In the genomic region with DNA sequence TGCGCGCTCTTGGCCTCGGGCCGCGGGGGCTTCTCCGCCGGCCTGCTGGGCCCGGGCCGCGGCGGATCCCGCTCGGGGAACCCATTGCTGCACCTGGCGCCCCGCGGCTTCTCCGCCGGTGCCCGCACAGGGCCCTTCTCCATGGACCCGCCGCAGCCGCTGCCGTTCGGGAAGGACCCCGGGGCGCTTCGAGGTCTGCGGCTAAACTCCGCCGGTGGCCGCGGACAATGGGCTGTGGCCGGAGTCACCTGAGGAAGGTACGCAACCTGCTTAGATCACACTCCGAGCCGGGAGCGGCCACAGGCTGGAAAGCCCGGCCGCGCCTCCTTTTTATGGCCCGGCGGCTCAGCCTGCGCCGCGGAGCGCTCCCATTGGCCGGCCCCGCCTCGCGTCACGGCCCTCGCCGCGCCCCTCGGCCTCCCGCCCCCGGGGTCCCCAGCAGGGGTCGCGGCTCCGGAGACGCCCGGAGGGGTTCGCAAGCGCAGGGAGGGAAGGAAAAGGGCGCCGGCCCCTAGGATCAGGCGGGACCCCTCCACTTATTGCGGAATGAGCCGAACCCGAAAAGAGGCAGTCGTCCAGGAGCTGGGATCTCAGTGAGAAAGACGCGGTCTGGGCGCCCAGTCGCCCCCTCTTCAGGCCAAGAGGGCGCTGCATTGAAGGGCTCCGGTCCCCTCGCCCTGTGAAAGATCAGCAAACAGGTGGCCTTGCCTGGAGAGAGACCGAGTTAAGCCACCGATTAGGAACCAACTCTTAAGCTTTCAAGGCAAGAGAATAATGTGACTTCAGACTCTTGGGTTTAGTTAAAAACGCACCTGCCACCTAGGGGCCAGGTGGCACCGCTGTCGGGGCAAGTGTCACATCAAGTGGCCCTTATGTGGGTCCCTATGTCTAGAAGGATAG, we compare ENCODE assay signal across 8 cellular contexts. TPM values are rescaled to one million over a fixed set of nuclear protein-coding genes. Genes with fewer than 3 reads are reported as not detected.
DNase-seq lines count a peak whose midpoint lies in the region; ATAC-seq and TF ChIP-seq lines count a peak whose summit lies in the region.

A gene with protein sequence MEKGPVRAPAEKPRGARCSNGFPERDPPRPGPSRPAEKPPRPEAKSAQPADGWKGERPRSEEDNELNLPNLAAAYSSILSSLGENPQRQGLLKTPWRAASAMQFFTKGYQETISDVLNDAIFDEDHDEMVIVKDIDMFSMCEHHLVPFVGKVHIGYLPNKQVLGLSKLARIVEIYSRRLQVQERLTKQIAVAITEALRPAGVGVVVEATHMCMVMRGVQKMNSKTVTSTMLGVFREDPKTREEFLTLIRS (minus strand): TSS at position 306 of the 900 bp plus-strand sequence. CDS start 163 bp downstream, at position 143.

- H3K4me1 ChIP-seq in HUES64 (ENCODE audit: insufficient read depth, low read length) = peaks cover 4% of the 10 kb centered on the region
- peaks cover 6% of the 10 kb centered on the region for H3K4me1 ChIP-seq in neural progenitor cell
- peaks cover 19% of the 10 kb centered on the region for H3K4me1 ChIP-seq in suprapubic skin

- peaks cover 8% of the 10 kb centered on the region for H4K20me1 ChIP-seq in neural progenitor cell (ENCODE audit: low read depth)

- WGBS in HUES64 = under 1% methylated on average over 83 of the region's 83 CpGs
- 0% methylated on average over 3 of the region's 83 CpGs for WGBS in suprapubic skin

- H3K9ac ChIP-seq in HUES64 (ENCODE audit: low read depth, low read length) (peak within 1 kb of the TSS; percentile 56), neural progenitor cell (no peak within 1 kb of the TSS)

- H3K79me2 ChIP-seq in neural progenitor cell (ENCODE audit: low read depth) = no peaks in the 10 kb centered on the region

- H3F3A ChIP-seq in neural progenitor cell (ENCODE audit: low read depth) = peaks cover 8% of the 10 kb centered on the region

- H3K9me3 ChIP-seq in HUES64 (ENCODE audit: insufficient read depth, low read depth, low read length) (no peaks in the 10 kb centered on the region), neural progenitor cell (ENCODE audit: low read depth) (no peaks in the 10 kb centered on the region), suprapubic skin (no peaks in the 10 kb centered on the region)

- peak in 1 of 2 donors; percentile 80 for TF ChIP-seq POLR2A in suprapubic skin (IDR thresholded peaks at IDR 0.05)

- ATAC-seq in GM21423 (IDR thresholded peaks at IDR 0.05; ENCODE audit: unreplicated experiment) = peak; percentile 84
- peak; percentile 85 to 87 for ATAC-seq in activated T-cell treated with anti-CD3 and anti-CD28 coated beads, Interleukin-2, amount 50 U/mL, for 72 hours (replicated peaks in 1 of 2)

- H3K27me3 ChIP-seq in HUES64 (ENCODE audit: insufficient read depth, low read length) = peaks cover 39% of the 10 kb centered on the region
- peaks cover 42% of the 10 kb centered on the region for H3K27me3 ChIP-seq in neural progenitor cell
- no peaks in the 10 kb centered on the region for H3K27me3 ChIP-seq in suprapubic skin

- TF ChIP-seq EP300 in suprapubic skin (IDR thresholded peaks at IDR 0.05) = no peak

- H3K4me2 ChIP-seq in neural progenitor cell = peak within 1 kb of the TSS; percentile 86

- H3K4me1 Mint-ChIP-seq in activated T-cell treated with anti-CD3 and anti-CD28 coated beads, Interleukin-2, amount 50 U/mL, for 72 hours (ENCODE audit: low read depth) = peaks cover 21% of the 10 kb centered on the region
- peaks cover 4% of the 10 kb centered on the region for H3K4me1 Mint-ChIP-seq in neural progenitor cell

- no peaks in the 10 kb centered on the region for H3K9me3 Mint-ChIP-seq in activated T-cell treated with anti-CD3 and anti-CD28 coated beads, Interleukin-2, amount 50 U/mL, for 72 hours
- H3K9me3 Mint-ChIP-seq in neural progenitor cell = no peaks in the 10 kb centered on the region

- peak within 1 kb of the TSS; percentile 88 to 98 for H3K4me3 Mint-ChIP-seq in activated T-cell treated with anti-CD3 and anti-CD28 coated beads, Interleukin-2, amount 50 U/mL, for 72 hours
- peak within 1 kb of the TSS; percentile 84 for H3K4me3 Mint-ChIP-seq in neural progenitor cell

- H3K27me3 Mint-ChIP-seq in activated T-cell treated with anti-CD3 and anti-CD28 coated beads, Interleukin-2, amount 50 U/mL, for 72 hours (ENCODE audit: low read depth) = no peaks in the 10 kb centered on the region
- peaks cover 26% of the 10 kb centered on the region for H3K27me3 Mint-ChIP-seq in neural progenitor cell (ENCODE audit: insufficient read depth, low read depth)

- H3K4me3 ChIP-seq in HUES64 (ENCODE audit: low read length) (peak within 1 kb of the TSS; percentile 85), fibroblast of the aortic adventitia (ENCODE audit: low read depth, low read length) (peak within 1 kb of the TSS; percentile 84), neural progenitor cell (peak within 1 kb of the TSS; percentile 72), suprapubic skin (peak within 1 kb of the TSS; percentile 95)

- H3K27ac ChIP-seq in HUES64 (ENCODE audit: low read depth, low read length) (peak within 1 kb of the TSS; percentile 30; the same call in 1 of the 2 replicates), neural progenitor cell (no peak within 1 kb of the TSS), suprapubic skin (peak within 1 kb of the TSS; percentile 85)

- TF ChIP-seq CTCF in fibroblast of the aortic adventitia (IDR thresholded peaks at IDR 0.05; ENCODE audit: insufficient read depth, low read length) (peak; percentile 32), neural progenitor cell (IDR thresholded peaks at IDR 0.05) (peak; percentile 54), suprapubic skin (IDR thresholded peaks at IDR 0.05) (peak in 1 of 2 donors; percentile 14)

- H2AFZ ChIP-seq in neural progenitor cell (replicated peaks) = peak within 1 kb of the TSS; percentile 96

- DNase-seq in DMS153 treated with DMSO at 0.1 percent for 48 hours (lab: John Stamatoyannopoulos, UW; ENCODE audit: unreplicated experiment) (peak; percentile 66), OCI-M2 (lab: John Stamatoyannopoulos, UW; ENCODE audit: unreplicated experiment) (peak; percentile 59), fibroblast of the aortic adventitia (ENCODE audit: low read depth) (peak; percentile 38), neural progenitor cell (ENCODE audit: low spot score) (peak; percentile 91), suprapubic skin (ENCODE audit: low spot score in 2 of 2) (peak; percentile 76 to 80)
- DNase-seq in activated T-cell treated with anti-CD3 and anti-CD28 coated beads, Interleukin-2, amount 50 U/mL, for 72 hours = peak; percentile 82 to 87

- H3K36me3 ChIP-seq in HUES64 (ENCODE audit: insufficient read depth, low read length) (no peaks in the 10 kb centered on the region), neural progenitor cell (no peaks in the 10 kb centered on the region), suprapubic skin (no peaks in the 10 kb centered on the region)

- H3K36me3 Mint-ChIP-seq in activated T-cell treated with anti-CD3 and anti-CD28 coated beads, Interleukin-2, amount 50 U/mL, for 72 hours (ENCODE audit: insufficient read depth in 2 of 2) = peaks cover 2 to 4% of the 10 kb centered on the region in 2 donors
- H3K36me3 Mint-ChIP-seq in neural progenitor cell = no peaks in the 10 kb centered on the region

- H3K27ac Mint-ChIP-seq in activated T-cell treated with anti-CD3 and anti-CD28 coated beads, Interleukin-2, amount 50 U/mL, for 72 hours = peak within 1 kb of the TSS; percentile 82
- no peak within 1 kb of the TSS for H3K27ac Mint-ChIP-seq in neural progenitor cell

RNA-seq across cellular contexts. Expression of the gene that starts here (rescaled TPM):
- 4.1 TPM for polyA plus RNA-seq in HUES64 (2013, experiment 1 of 2)
- 4.9 TPM for polyA plus RNA-seq in HUES64 (2013, experiment 2 of 2)
- 10 to 100 TPM; 35.3 to 54.0 TPM for total RNA-seq in activated T-cell treated with anti-CD3 and anti-CD28 coated beads, Interleukin-2, amount 50 U/mL, for 72 hours
- 1.9 and 2.3 TPM in 2 replicates for total RNA-seq in fibroblast of the aortic adventitia (ENCODE audit: low replicate concordance)
- 6.4 and 9.0 TPM in 2 replicates for total RNA-seq in neural progenitor cell (ENCODE audit: low replicate concordance)
- total RNA-seq in suprapubic skin = 10 to 100 TPM in 3 of 4 donors, 1 to 10 TPM in 1; 9.5 to 14.3 (median 12.1) TPM

Comparison
In these comparisons a context has a peak if more than half of its experiments do, and no peak if none do; other contexts are left out.
1. DNase-seq: peak in every context shown above with its lines; median percentile 91 in neural progenitor cell; 84 in activated T-cell treated with anti-CD3 and anti-CD28 coated beads, Interleukin-2, amount 50 U/mL, for 72 hours; 78 in suprapubic skin; 66 in DMS153 treated with DMSO at 0.1 percent for 48 hours; 59 in OCI-M2; 38 in fibroblast of the aortic adventitia.